In genomic region chr6:156028310-156029131, GRCh38 we compare ENCODE assay signal across 13 cellular contexts.
DNase-seq lines count a peak whose midpoint lies in the region; ATAC-seq, FAIRE-seq and TF ChIP-seq lines count a peak whose summit lies in the region.
"Had no signal": no experiment of that assay in that cellular context is flagged by ENCODE, and none has a peak within 500 bp of the region (broad histone marks: within the 10 kb centered on the region; RNA-seq: fewer than 3 reads in every experiment).

No MANE protein-coding gene starts in this region.

- FAIRE-seq in RCC 7860 (lab: Jason Lieb, UNC) = no peak
- FAIRE-seq: G401.6 had no signal

- H3K36me3 Mint-ChIP-seq in activated CD4-positive, alpha-beta T cell treated with anti-CD3 and anti-CD28 coated beads for 36 hours (ENCODE audit: low read depth) = peaks cover 8% of the 10 kb centered on the region
- H3K36me3 Mint-ChIP-seq in activated CD4-positive, alpha-beta T cell treated with anti-CD3 and anti-CD28 coated beads, Interleukin-2, amount 10 ng/mL, durations not matched to agents 7 days and 5 days (ENCODE audit: low read depth) = no peaks in the 10 kb centered on the region
- H3K36me3 Mint-ChIP-seq in brain = no peaks in the 10 kb centered on the region
- no peaks in the 10 kb centered on the region for H3K36me3 Mint-ChIP-seq in stimulated activated effector memory CD8-positive, alpha-beta T cell treated with anti-CD3 and anti-CD28 coated beads, Interleukin-12 subunit alpha, Interleukin-12 subunit beta, amount 100 ng/mL, for 72 hours

- CTCF ChIA-PET in activated CD4-positive, alpha-beta T cell treated with anti-CD3 and anti-CD28 coated beads for 36 hours (lab: Charles Lee) = no interaction called here
- CTCF ChIA-PET in activated CD4-positive, alpha-beta T cell treated with anti-CD3 and anti-CD28 coated beads, Interleukin-2, amount 10 ng/mL, durations not matched to agents 7 days and 5 days (lab: Charles Lee) = interaction anchor here (1.0 kb wide), 1 partner anchor 210 kb away, joined by 4 read pairs; no protein-coding TSS in a partner anchor
- CTCF ChIA-PET in HEK293T (lab: Yijun Ruan, JAX) = no interaction called here

- POLR2A ChIA-PET in activated CD4-positive, alpha-beta T cell treated with anti-CD3 and anti-CD28 coated beads for 36 hours (lab: Charles Lee) = no interaction called here
- POLR2A ChIA-PET in activated CD4-positive, alpha-beta T cell treated with anti-CD3 and anti-CD28 coated beads, Interleukin-2, amount 10 ng/mL, durations not matched to agents 7 days and 5 days (lab: Charles Lee) = no interaction called here
- POLR2A ChIA-PET in HEK293T (lab: Yijun Ruan, JAX) = no interaction called here

- peak; percentile 92 for ATAC-seq in activated CD4-positive, alpha-beta T cell treated with anti-CD3 and anti-CD28 coated beads for 36 hours
- peak; percentile 80 for ATAC-seq in stimulated activated effector memory CD8-positive, alpha-beta T cell treated with anti-CD3 and anti-CD28 coated beads, Interleukin-12 subunit alpha, Interleukin-12 subunit beta, amount 100 ng/mL, for 72 hours
- ATAC-seq in GM19452 (IDR thresholded peaks at IDR 0.05; ENCODE audit: unreplicated experiment) = no peak

- H3K27me3 Mint-ChIP-seq in activated CD4-positive, alpha-beta T cell treated with anti-CD3 and anti-CD28 coated beads for 36 hours = no peaks in the 10 kb centered on the region
- H3K27me3 Mint-ChIP-seq in activated CD4-positive, alpha-beta T cell treated with anti-CD3 and anti-CD28 coated beads, Interleukin-2, amount 10 ng/mL, durations not matched to agents 7 days and 5 days = no peaks in the 10 kb centered on the region
- peaks cover 5% of the 10 kb centered on the region for H3K27me3 Mint-ChIP-seq in brain

- intact Hi-C loops in activated CD4-positive, alpha-beta T cell treated with anti-CD3 and anti-CD28 coated beads for 36 hours (cut with DNase I, micrococcal nuclease) = no loop called here

- peaks cover 24% of the 10 kb centered on the region for H3K9me3 Mint-ChIP-seq in activated CD4-positive, alpha-beta T cell treated with anti-CD3 and anti-CD28 coated beads for 36 hours (ENCODE audit: low read depth)
- H3K9me3 Mint-ChIP-seq in activated CD4-positive, alpha-beta T cell treated with anti-CD3 and anti-CD28 coated beads, Interleukin-2, amount 10 ng/mL, durations not matched to agents 7 days and 5 days = peaks cover 22% of the 10 kb centered on the region
- peaks cover 26 to 30% (median 29%) of the 10 kb centered on the region in 5 experiments for H3K9me3 Mint-ChIP-seq in brain
- peaks cover 16% of the 10 kb centered on the region for H3K9me3 Mint-ChIP-seq in stimulated activated effector memory CD8-positive, alpha-beta T cell treated with anti-CD3 and anti-CD28 coated beads, Interleukin-12 subunit alpha, Interleukin-12 subunit beta, amount 100 ng/mL, for 72 hours

- H3K4me1 Mint-ChIP-seq in activated CD4-positive, alpha-beta T cell treated with anti-CD3 and anti-CD28 coated beads for 36 hours = peaks cover 14% of the 10 kb centered on the region
- peaks cover 11% of the 10 kb centered on the region for H3K4me1 Mint-ChIP-seq in activated CD4-positive, alpha-beta T cell treated with anti-CD3 and anti-CD28 coated beads, Interleukin-2, amount 10 ng/mL, durations not matched to agents 7 days and 5 days
- peaks cover 24% of the 10 kb centered on the region for H3K4me1 Mint-ChIP-seq in brain
- no peaks in the 10 kb centered on the region for H3K4me1 Mint-ChIP-seq in stimulated activated effector memory CD8-positive, alpha-beta T cell treated with anti-CD3 and anti-CD28 coated beads, Interleukin-12 subunit alpha, Interleukin-12 subunit beta, amount 100 ng/mL, for 72 hours
- H3K4me1 Mint-ChIP-seq: endodermal cell had no signal

- peak overlapping the region; percentile 91 for H3K27ac Mint-ChIP-seq in activated CD4-positive, alpha-beta T cell treated with anti-CD3 and anti-CD28 coated beads for 36 hours
- no peak overlapping the region for H3K27ac Mint-ChIP-seq in activated CD4-positive, alpha-beta T cell treated with anti-CD3 and anti-CD28 coated beads, Interleukin-2, amount 10 ng/mL, durations not matched to agents 7 days and 5 days
- peak overlapping the region in 4 of 5 experiments; percentile 33 to 96 (median 88) for H3K27ac Mint-ChIP-seq in brain
- H3K27ac Mint-ChIP-seq in stimulated activated effector memory CD8-positive, alpha-beta T cell treated with anti-CD3 and anti-CD28 coated beads, Interleukin-12 subunit alpha, Interleukin-12 subunit beta, amount 100 ng/mL, for 72 hours = peak overlapping the region; percentile 91
- H3K27ac Mint-ChIP-seq: endodermal cell, IgD-negative memory B cell had no signal

- peak; percentile 11 for DNase-seq in activated CD4-positive, alpha-beta T cell treated with anti-CD3 and anti-CD28 coated beads for 36 hours
- DNase-seq in activated CD4-positive, alpha-beta T cell treated with anti-CD3 and anti-CD28 coated beads, Interleukin-2, amount 10 ng/mL, durations not matched to agents 7 days and 5 days = no peak
- DNase-seq in NCI-H774 (lab: John Stamatoyannopoulos, UW) (peak; percentile 62), RCC 7860 (ENCODE audit: low spot score) (no peak), HEK293T (ENCODE audit: extremely low spot score) (no peak)
- DNase-seq in stimulated activated effector memory CD8-positive, alpha-beta T cell treated with anti-CD3 and anti-CD28 coated beads, Interleukin-12 subunit alpha, Interleukin-12 subunit beta, amount 100 ng/mL, for 72 hours (ENCODE audit: low spot score in 2 of 2) = no peak
- DNase-seq: aorta, endodermal cell, SIG-M5 had no signal

- no peak for TF ChIP-seq CTCF in brain (conservative IDR thresholded peaks at IDR 0.05)

- H3K4me3 Mint-ChIP-seq in activated CD4-positive, alpha-beta T cell treated with anti-CD3 and anti-CD28 coated beads for 36 hours = peak overlapping the region; percentile 32
- H3K4me3 Mint-ChIP-seq in activated CD4-positive, alpha-beta T cell treated with anti-CD3 and anti-CD28 coated beads, Interleukin-2, amount 10 ng/mL, durations not matched to agents 7 days and 5 days = no peak overlapping the region
- peak overlapping the region in 3 of 5 experiments; percentile 39 to 80 (median 72) for H3K4me3 Mint-ChIP-seq in brain
- H3K4me3 Mint-ChIP-seq in stimulated activated effector memory CD8-positive, alpha-beta T cell treated with anti-CD3 and anti-CD28 coated beads, Interleukin-12 subunit alpha, Interleukin-12 subunit beta, amount 100 ng/mL, for 72 hours = peak overlapping the region; percentile 55
- H3K4me3 Mint-ChIP-seq: endodermal cell had no signal

TF ChIP-seq in HEK293T, 16 proteins besides CTCF, POLR2A, EP300 and RAD21:
- TF ChIP-seq ZNF384 (IDR thresholded peaks at IDR 0.05) (no peak), ARNT (IDR thresholded peaks at IDR 0.05) (no peak), BHLHE40 (IDR thresholded peaks at IDR 0.05; ENCODE audit: borderline replicate concordance) (no peak)

Comparison
In these comparisons a context has a peak if more than half of its experiments do, and no peak if none do; other contexts are left out.
1. DNase-seq: peak in activated CD4-positive, alpha-beta T cell treated with anti-CD3 and anti-CD28 coated beads for 36 hours (single experiment) and NCI-H774 (single experiment); none in activated CD4-positive, alpha-beta T cell treated with anti-CD3 and anti-CD28 coated beads, Interleukin-2, amount 10 ng/mL, durations not matched to agents 7 days and 5 days (single experiment), stimulated activated effector memory CD8-positive, alpha-beta T cell treated with anti-CD3 and anti-CD28 coated beads, Interleukin-12 subunit alpha, Interleukin-12 subunit beta, amount 100 ng/mL, for 72 hours (0 of 2), RCC 7860 (single experiment) and HEK293T (single experiment).